14 cellular contexts compared by ENCODE assay signal in genomic region chr11:28606930-28607329, GRCh38.
A peak's percentile ranks its signal among the peaks of the same experiment; 100 is the strongest.
DNase-seq lines count a peak whose midpoint lies in the region; ATAC-seq, FAIRE-seq and TF ChIP-seq lines count a peak whose summit lies in the region.
"Had no signal": no experiment of that assay in that cellular context is flagged by ENCODE, and none has a peak within 500 bp of the region (broad histone marks: within the 10 kb centered on the region; RNA-seq: fewer than 3 reads in every experiment).

No MANE protein-coding gene starts in this region.

- H3K4me3 ChIP-seq in kidney (ENCODE audit: low read length in 2 of 2): no peak overlapping the region
- H3K4me3 ChIP-seq in colonic mucosa: no peak overlapping the region
- H3K4me3 ChIP-seq: tibial artery had no signal

- FAIRE-seq in HTR-8/SVneo (lab: Jason Lieb, UNC): peak; percentile 23
- no peak for FAIRE-seq in kidney (lab: Jason Lieb, UNC)

- DNase-seq in AG20443 (ENCODE audit: low spot score): peak; percentile 23
- peak; percentile 43 for DNase-seq in HTR-8/SVneo (ENCODE audit: insufficient read length, low spot score)
- DNase-seq in brain pericyte (ENCODE audit: low read depth, low spot score): peak; percentile 30
- peak; percentile 83 for DNase-seq in kidney
- no peak for DNase-seq in activated T-cell treated with anti-CD3 and anti-CD28 coated beads, Interleukin-2, amount 50 U/mL, for 48 hours
- DNase-seq in colonic mucosa: no peak
- no peak for DNase-seq in activated gamma-delta T cell treated with Interleukin-2 at 50 U/mL for 16 hours
- DNase-seq: activated naive CD8-positive, alpha-beta T cell treated with anti-CD3 and anti-CD28 coated beads, Interleukin-2, amount 10 ng/mL, durations not matched to agents 7 days and 5 days; immature natural killer cell; NCI-H2081; NK-92 treated with Interleukin-12 subunit alpha and Interleukin-12 subunit beta, amount 100 ng/mL, for 24 hours; stimulated activated CD4-positive, alpha-beta T cell treated with anti-CD3 and anti-CD28 coated beads, Interleukin-2, amount 100 ng/mL, for 24 hours; tibial artery had no signal

- H3K4me1 ChIP-seq in kidney (ENCODE audit: control insufficient read depth in 1 of 2, insufficient read depth in 1 of 2, low read depth in 1 of 2, low read length in 2 of 2): no peaks in the 10 kb centered on the region
- no peaks in the 10 kb centered on the region for H3K4me1 ChIP-seq in colonic mucosa
- H3K4me1 ChIP-seq: tibial artery had no signal

- no peak for ATAC-seq in HG03520 (IDR thresholded peaks at IDR 0.05; ENCODE audit: unreplicated experiment)

- H3K27ac ChIP-seq in kidney (ENCODE audit: low read depth in 2 of 2, low read length in 2 of 2) (no peak overlapping the region), colonic mucosa (no peak overlapping the region)
- H3K27ac ChIP-seq: tibial artery had no signal

- intact Hi-C loops in kidney (cut with DNase I): no loop called here
- intact Hi-C loops in colonic mucosa (cut with DNase I): no loop called here

- no peaks in the 10 kb centered on the region for H3K36me3 ChIP-seq in kidney (ENCODE audit: control insufficient read depth in 1 of 2, insufficient read depth in 2 of 2, low read length in 2 of 2)
- no peaks in the 10 kb centered on the region for H3K36me3 ChIP-seq in colonic mucosa
- H3K36me3 ChIP-seq: tibial artery had no signal

- H3K9ac ChIP-seq in kidney (ENCODE audit: low read length in 2 of 2) (no peak overlapping the region), colonic mucosa (ENCODE audit: low read depth in 2 of 2, low read length in 2 of 2) (no peak overlapping the region)

- TF ChIP-seq CTCF in kidney (IDR thresholded peaks at IDR 0.05; ENCODE audit: borderline replicate concordance, extremely low read depth, insufficient read depth): no peak
- TF ChIP-seq CTCF in colonic mucosa (IDR thresholded peaks at IDR 0.05): no peak

- no peaks in the 10 kb centered on the region for H3K9me3 ChIP-seq in kidney (ENCODE audit: control insufficient read depth in 1 of 2, low read length in 2 of 2)
- H3K9me3 ChIP-seq in colonic mucosa: no peaks in the 10 kb centered on the region
- H3K9me3 ChIP-seq: tibial artery had no signal

- no peaks in the 10 kb centered on the region for H3K27me3 ChIP-seq in colonic mucosa
- H3K27me3 ChIP-seq: tibial artery had no signal

Comparison
In these comparisons a context has a peak if more than half of its experiments do, and no peak if none do; other contexts are left out.
1. DNase-seq: peak in AG20443 (single experiment), HTR-8/SVneo (single experiment), brain pericyte (single experiment) and kidney (single experiment); none in activated T-cell treated with anti-CD3 and anti-CD28 coated beads, Interleukin-2, amount 50 U/mL, for 48 hours (0 of 2), colonic mucosa (single experiment) and activated gamma-delta T cell treated with Interleukin-2 at 50 U/mL for 16 hours (single experiment).